25 cellular contexts compared by ENCODE assay signal in the genomic region with DNA sequence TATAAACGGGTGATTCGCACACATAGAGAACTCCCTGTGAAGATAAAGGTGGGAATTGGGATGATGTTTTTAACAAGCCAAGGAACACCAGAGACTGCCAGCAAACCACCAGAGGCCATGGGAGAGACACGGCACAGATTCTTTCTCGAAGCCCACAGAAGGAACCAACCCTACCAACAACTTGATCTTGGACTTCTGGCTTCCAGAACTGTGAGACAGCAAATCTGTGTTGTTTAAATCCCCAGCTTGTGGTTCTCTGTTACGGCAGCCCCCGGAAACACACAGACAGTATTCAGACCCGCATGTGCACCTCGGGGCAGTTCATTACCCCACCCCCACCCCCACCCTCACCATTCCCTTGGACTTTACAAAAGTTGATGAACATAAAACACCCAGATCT. TPM values are rescaled to one million over a fixed set of nuclear protein-coding genes. Genes with fewer than 3 reads are reported as not detected.
"Had no signal": no experiment of that assay in that cellular context is flagged by ENCODE, and none has a peak within 500 bp of the region (broad histone marks: within the 10 kb centered on the region; RNA-seq: fewer than 3 reads in every experiment).

No MANE protein-coding gene starts in this region.

- H3K4me2 ChIP-seq: SK-N-SH had no signal

- H3K9ac ChIP-seq: SK-N-SH had no signal

- H3K4me3 Mint-ChIP-seq: IgD-negative memory B cell had no signal

- DNase-seq: MV-4-11, NCI-H1048, NCI-H1105, NCI-H1417, NCI-H1436 treated with DMSO at 0.1 percent for 48 hours, NCI-H1694 treated with DMSO at 0.1 percent for 48 hours, NCI-H1930, NCI-H2081, NCI-H2107, NCI-H2227 treated with DMSO at 0.1 percent for 48 hours, NCI-H524, NCI-H69, NCI-H774, RPMI8226, SHP77, SK-N-SH, SW 1271 had no signal

- H3K4me3 ChIP-seq: K562 had no signal

- FAIRE-seq: K562, RCC 7860 had no signal

- H3K4me1 Mint-ChIP-seq: IgD-negative memory B cell had no signal

- ATAC-seq: K562 had no signal

- H3K9me3 ChIP-seq: SK-N-SH had no signal

- H3K27ac Mint-ChIP-seq: IgD-negative memory B cell had no signal

RNA-seq across cellular contexts. Expression of a gene that starts 12.8 kb away (rescaled TPM):
- total RNA-seq: LHCN-M2, MCF 10A, SK-MEL-5 had no signal
- polyA plus RNA-seq: IgD-negative memory B cell, K562 had no signal

RNA-seq across cellular contexts. Expression of a gene that starts 33.8 kb away (rescaled TPM):
- total RNA-seq: HT1080, K562, LHCN-M2, MCF 10A, NCI-H460 had no signal
- polyA plus RNA-seq: IgD-negative memory B cell, K562 had no signal
